Comparison of ENCODE assay signal across 25 cellular contexts in genomic region chr11:83895516-83895915, GRCh38.
DNase-seq lines count a peak whose midpoint lies in the region; ATAC-seq and TF ChIP-seq lines count a peak whose summit lies in the region.
"Had no signal": no experiment of that assay in that cellular context is flagged by ENCODE, and none has a peak within 500 bp of the region (broad histone marks: within the 10 kb centered on the region; RNA-seq: fewer than 3 reads in every experiment).

No MANE protein-coding gene starts in this region.

- H3K4me1 Mint-ChIP-seq in GM23338 = peaks cover 6% of the 10 kb centered on the region; the same call in 2 of the 3 replicates
- peaks cover 25% of the 10 kb centered on the region for H3K4me1 Mint-ChIP-seq in brain
- H3K4me1 Mint-ChIP-seq: activated naive CD8-positive, alpha-beta T cell treated with anti-CD3 and anti-CD28 coated beads, Interleukin-2, amount 10 ng/mL, durations not matched to agents 7 days and 5 days; CD4-positive, CD25-positive, alpha-beta regulatory T cell; memory B cell; naive thymus-derived CD4-positive, alpha-beta T cell; stimulated activated effector memory CD8-positive, alpha-beta T cell treated with anti-CD3 and anti-CD28 coated beads, Interleukin-12 subunit alpha, Interleukin-12 subunit beta, amount 100 ng/mL, for 72 hours had no signal

- H3K9me3 ChIP-seq in stomach = peaks cover 0 to 4% (median 0%) of the 10 kb centered on the region in 4 donors
- H3K9me3 ChIP-seq: thoracic aorta had no signal

- TF ChIP-seq EP300 in stomach (IDR thresholded peaks at IDR 0.05) = no peak

- H3K4me1 ChIP-seq in GM23338 (ENCODE audit: insufficient read depth) = no peaks in the 10 kb centered on the region
- no peaks in the 10 kb centered on the region for H3K4me1 ChIP-seq in stomach

- H3K4me3 ChIP-seq in GM23338 (no peak overlapping the region), stomach (no peak overlapping the region)
- H3K4me3 ChIP-seq: thoracic aorta had no signal

- TF ChIP-seq POLR2A in stomach (IDR thresholded peaks at IDR 0.05) = no peak

- H3K36me3 Mint-ChIP-seq in GM23338 (ENCODE audit: low read depth) = no peaks in the 10 kb centered on the region
- H3K36me3 Mint-ChIP-seq in brain = no peaks in the 10 kb centered on the region
- H3K36me3 Mint-ChIP-seq: activated naive CD8-positive, alpha-beta T cell treated with anti-CD3 and anti-CD28 coated beads, Interleukin-2, amount 10 ng/mL, durations not matched to agents 7 days and 5 days; CD4-positive, CD25-positive, alpha-beta regulatory T cell; memory B cell; stimulated activated effector memory CD8-positive, alpha-beta T cell treated with anti-CD3 and anti-CD28 coated beads, Interleukin-12 subunit alpha, Interleukin-12 subunit beta, amount 100 ng/mL, for 72 hours had no signal

- peak overlapping the region; percentile 63 for H3K27ac Mint-ChIP-seq in GM23338
- H3K27ac Mint-ChIP-seq in brain = peak overlapping the region in 3 of 5 experiments; percentile 19 to 44 (median 26)
- H3K27ac Mint-ChIP-seq: activated naive CD8-positive, alpha-beta T cell treated with anti-CD3 and anti-CD28 coated beads, Interleukin-2, amount 10 ng/mL, durations not matched to agents 7 days and 5 days; CD4-positive, CD25-positive, alpha-beta regulatory T cell; memory B cell; stimulated activated effector memory CD8-positive, alpha-beta T cell treated with anti-CD3 and anti-CD28 coated beads, Interleukin-12 subunit alpha, Interleukin-12 subunit beta, amount 100 ng/mL, for 72 hours had no signal

- H3K79me2 ChIP-seq in GM23338 (replicated peaks; ENCODE audit: insufficient read depth) = no peaks in the 10 kb centered on the region

- H3K9me2 ChIP-seq in GM23338 (ENCODE audit: insufficient read depth) = no peaks in the 10 kb centered on the region

- no peaks in the 10 kb centered on the region for H4K20me1 ChIP-seq in GM23338 (replicated peaks; ENCODE audit: insufficient read depth)

- H3K27ac ChIP-seq in GM23338 (ENCODE audit: low read depth) (no peak overlapping the region), stomach (no peak overlapping the region)
- H3K27ac ChIP-seq: thoracic aorta had no signal

- H2AFZ ChIP-seq in GM23338 = peak overlapping the region; percentile 12; the same call in 1 of the 2 replicates

- DNase-seq in GM23338 (ENCODE audit: low spot score) (peak; percentile 19), islet precursor cell (peak; percentile 57), non-pigmented ciliary epithelial cell (ENCODE audit: low read depth) (peak; percentile 8), stomach (no peak)
- DNase-seq: activated CD4-positive, alpha-beta T cell treated with anti-CD3 and anti-CD28 coated beads, Interleukin-2, amount 50 U/mL, for 48 hours; activated CD4-positive, CD25-positive, alpha-beta regulatory T cell; activated effector memory CD4-positive, alpha-beta T cell treated with Interleukin-2 at 50 U/mL for 16 hours; activated naive CD8-positive, alpha-beta T cell treated with anti-CD3 and anti-CD28 coated beads, Interleukin-2, amount 10 ng/mL, durations not matched to agents 7 days and 5 days; CD4-positive, CD25-positive, alpha-beta regulatory T cell; DMS 273 treated with DMSO at 0.1 percent for 48 hours; HCEC 1CT; Karpas-422; MV-4-11; naive thymus-derived CD4-positive, alpha-beta T cell; NCI-H1694; NCI-H526 treated with DMSO at 0.1 percent for 48 hours; stimulated activated CD4-positive, alpha-beta T cell treated with anti-CD3 and anti-CD28 coated beads, Interleukin-2, amount 100 ng/mL, for 24 hours; T-helper 9 cell had no signal

- peak; percentile 57 for ATAC-seq in GM23338
- ATAC-seq in HG03139 (IDR thresholded peaks at IDR 0.05; ENCODE audit: unreplicated experiment) = no peak
- no peak for ATAC-seq in GM21737 (IDR thresholded peaks at IDR 0.05; ENCODE audit: unreplicated experiment)
- ATAC-seq in HG03045 (IDR thresholded peaks at IDR 0.05; ENCODE audit: unreplicated experiment) = no peak
- ATAC-seq: naive thymus-derived CD4-positive, alpha-beta T cell; stimulated activated effector memory CD8-positive, alpha-beta T cell treated with anti-CD3 and anti-CD28 coated beads, Interleukin-12 subunit alpha, Interleukin-12 subunit beta, amount 100 ng/mL, for 72 hours had no signal

- H3K4me3 Mint-ChIP-seq in GM23338 (no peak overlapping the region), brain (no peak overlapping the region)
- H3K4me3 Mint-ChIP-seq: activated naive CD8-positive, alpha-beta T cell treated with anti-CD3 and anti-CD28 coated beads, Interleukin-2, amount 10 ng/mL, durations not matched to agents 7 days and 5 days; CD4-positive, CD25-positive, alpha-beta regulatory T cell; memory B cell; naive thymus-derived CD4-positive, alpha-beta T cell; stimulated activated effector memory CD8-positive, alpha-beta T cell treated with anti-CD3 and anti-CD28 coated beads, Interleukin-12 subunit alpha, Interleukin-12 subunit beta, amount 100 ng/mL, for 72 hours had no signal

- no peak overlapping the region for H3K4me2 ChIP-seq in GM23338

- H3K27me3 Mint-ChIP-seq in GM23338 (ENCODE audit: insufficient read depth, low read depth, poor library complexity) (peaks cover 2% of the 10 kb centered on the region), brain (peaks cover 4% of the 10 kb centered on the region)
- H3K27me3 Mint-ChIP-seq: CD4-positive, CD25-positive, alpha-beta regulatory T cell had no signal

- H3K36me3 ChIP-seq in GM23338 (ENCODE audit: insufficient read depth) (no peaks in the 10 kb centered on the region), stomach (no peaks in the 10 kb centered on the region)
- H3K36me3 ChIP-seq: thoracic aorta had no signal

- H3K9me3 Mint-ChIP-seq in GM23338 (peaks cover 9% of the 10 kb centered on the region; the same call in 2 of the 3 replicates), brain (peaks cover 0 to 7% (median 3%) of the 10 kb centered on the region in 5 experiments)

- intact Hi-C loops in stomach (cut with DNase I; ENCODE audit: low total_unique reads) = no loop called here

- H3K27me3 ChIP-seq in GM23338 (ENCODE audit: insufficient read depth) (no peaks in the 10 kb centered on the region), stomach (no peaks in the 10 kb centered on the region)

- TF ChIP-seq CTCF in GM23338 (conservative IDR thresholded peaks at IDR 0.05; ENCODE audit: low read depth in 2 of 2) (no peak), brain (conservative IDR thresholded peaks at IDR 0.05) (no peak), stomach (IDR thresholded peaks at IDR 0.05) (no peak)

- no peaks in the 10 kb centered on the region for H3F3A ChIP-seq in GM23338 (replicated peaks; ENCODE audit: low read depth)

TF ChIP-seq in GM23338, 12 proteins besides CTCF, POLR2A, EP300 and RAD21 (continues in another document):
- no peak for TF ChIP-seq ZNF331 (CRISPR knock-in tag; IDR thresholded peaks at IDR 0.05; ENCODE audit: low read depth)
- TF ChIP-seq, protein P1, sequence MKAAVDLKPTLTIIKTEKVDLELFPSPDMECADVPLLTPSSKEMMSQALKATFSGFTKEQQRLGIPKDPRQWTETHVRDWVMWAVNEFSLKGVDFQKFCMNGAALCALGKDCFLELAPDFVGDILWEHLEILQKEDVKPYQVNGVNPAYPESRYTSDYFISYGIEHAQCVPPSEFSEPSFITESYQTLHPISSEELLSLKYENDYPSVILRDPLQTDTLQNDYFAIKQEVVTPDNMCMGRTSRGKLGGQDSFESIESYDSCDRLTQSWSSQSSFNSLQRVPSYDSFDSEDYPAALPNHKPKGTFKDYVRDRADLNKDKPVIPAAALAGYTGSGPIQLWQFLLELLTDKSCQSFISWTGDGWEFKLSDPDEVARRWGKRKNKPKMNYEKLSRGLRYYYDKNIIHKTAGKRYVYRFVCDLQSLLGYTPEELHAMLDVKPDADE (IDR thresholded peaks at IDR 0.05) = no peak
